11 cellular contexts compared by ENCODE assay signal in genomic region chr11:18720086-18720810, GRCh38. TPM values are rescaled to one million over a fixed set of nuclear protein-coding genes. Genes with fewer than 3 reads are reported as not detected.
A peak's percentile ranks its signal among the peaks of the same experiment; 100 is the strongest.
DNase-seq lines count a peak whose midpoint lies in the region; ATAC-seq lines count a peak whose summit lies in the region.
"Had no signal": no experiment of that assay in that cellular context is flagged by ENCODE, and none has a peak within 500 bp of the region (broad histone marks: within the 10 kb centered on the region; RNA-seq: fewer than 3 reads in every experiment).

No MANE protein-coding gene starts in this region.

- no peaks in the 10 kb centered on the region for H3K9me3 Mint-ChIP-seq in activated T-cell treated with anti-CD3 and anti-CD28 coated beads, Interleukin-2, amount 50 U/mL, for 24 hours
- no peaks in the 10 kb centered on the region for H3K9me3 Mint-ChIP-seq in activated CD8-positive, alpha-beta T cell treated with anti-CD3 and anti-CD28 coated beads, Interleukin-2, amount 10 ng/mL, durations not matched to agents 7 days and 5 days (ENCODE audit: insufficient read depth)
- H3K9me3 Mint-ChIP-seq in stimulated activated naive CD8-positive, alpha-beta T cell treated with anti-CD3 and anti-CD28 coated beads, Interleukin-15, amount 100 ng/mL, for 72 hours: no peaks in the 10 kb centered on the region
- H3K9me3 Mint-ChIP-seq: stimulated activated naive B cell treated with anti-CD40 and anti-IgM and Interleukin-4, amounts not matched to agents 10 μg/mL and 1 μg/mL and 100 μg/mL, for 72 hours had no signal

- POLR2A ChIA-PET in activated CD8-positive, alpha-beta T cell treated with anti-CD3 and anti-CD28 coated beads, Interleukin-2, amount 10 ng/mL, durations not matched to agents 7 days and 5 days (lab: Charles Lee): no interaction called here

- no peak overlapping the region for H3K9ac ChIP-seq in iPS-15b (ENCODE audit: low read depth, low read length)

- H3K4me3 Mint-ChIP-seq in activated T-cell treated with anti-CD3 and anti-CD28 coated beads, Interleukin-2, amount 50 U/mL, for 24 hours: peak overlapping the region; percentile 83
- peak overlapping the region; percentile 79 for H3K4me3 Mint-ChIP-seq in activated CD8-positive, alpha-beta T cell treated with anti-CD3 and anti-CD28 coated beads, Interleukin-2, amount 10 ng/mL, durations not matched to agents 7 days and 5 days
- H3K4me3 Mint-ChIP-seq in stimulated activated naive CD8-positive, alpha-beta T cell treated with anti-CD3 and anti-CD28 coated beads, Interleukin-15, amount 100 ng/mL, for 72 hours: peak overlapping the region; percentile 56 to 95

- H3K27ac Mint-ChIP-seq in activated T-cell treated with anti-CD3 and anti-CD28 coated beads, Interleukin-2, amount 50 U/mL, for 24 hours: no peak overlapping the region
- no peak overlapping the region for H3K27ac Mint-ChIP-seq in activated CD8-positive, alpha-beta T cell treated with anti-CD3 and anti-CD28 coated beads, Interleukin-2, amount 10 ng/mL, durations not matched to agents 7 days and 5 days
- H3K27ac Mint-ChIP-seq in stimulated activated naive CD8-positive, alpha-beta T cell treated with anti-CD3 and anti-CD28 coated beads, Interleukin-15, amount 100 ng/mL, for 72 hours: no peak overlapping the region
- H3K27ac Mint-ChIP-seq: stimulated activated naive B cell treated with anti-CD40 and anti-IgM and Interleukin-4, amounts not matched to agents 10 μg/mL and 1 μg/mL and 100 μg/mL, for 72 hours had no signal

- H3K9me3 ChIP-seq in iPS-15b (ENCODE audit: control insufficient read depth, insufficient read depth, low read length): no peaks in the 10 kb centered on the region
- H3K9me3 ChIP-seq: colonic mucosa, mucosa of descending colon had no signal

- no peak for ATAC-seq in activated CD8-positive, alpha-beta T cell treated with anti-CD3 and anti-CD28 coated beads, Interleukin-2, amount 10 ng/mL, durations not matched to agents 7 days and 5 days
- no peak for ATAC-seq in stimulated activated naive CD8-positive, alpha-beta T cell treated with anti-CD3 and anti-CD28 coated beads, Interleukin-15, amount 100 ng/mL, for 72 hours

- CTCF ChIA-PET in activated CD8-positive, alpha-beta T cell treated with anti-CD3 and anti-CD28 coated beads, Interleukin-2, amount 10 ng/mL, durations not matched to agents 7 days and 5 days (lab: Charles Lee): interaction anchor here (0.9 to 2.9 kb wide), 6 partner anchors 11 to 476 kb away, joined by 3 to 21 read pairs (median 4); no protein-coding TSS in a partner anchor

- H3K36me3 ChIP-seq in iPS-15b (ENCODE audit: control insufficient read depth, insufficient read depth, low read length): no peaks in the 10 kb centered on the region
- H3K36me3 ChIP-seq: colonic mucosa had no signal

- H3K27me3 Mint-ChIP-seq in activated T-cell treated with anti-CD3 and anti-CD28 coated beads, Interleukin-2, amount 50 U/mL, for 24 hours: no peaks in the 10 kb centered on the region
- peaks cover 16% of the 10 kb centered on the region for H3K27me3 Mint-ChIP-seq in activated CD8-positive, alpha-beta T cell treated with anti-CD3 and anti-CD28 coated beads, Interleukin-2, amount 10 ng/mL, durations not matched to agents 7 days and 5 days (ENCODE audit: low read depth)
- H3K27me3 Mint-ChIP-seq in stimulated activated naive CD8-positive, alpha-beta T cell treated with anti-CD3 and anti-CD28 coated beads, Interleukin-15, amount 100 ng/mL, for 72 hours: peaks cover 7% of the 10 kb centered on the region

- no peaks in the 10 kb centered on the region for H3K36me3 Mint-ChIP-seq in activated T-cell treated with anti-CD3 and anti-CD28 coated beads, Interleukin-2, amount 50 U/mL, for 24 hours (ENCODE audit: low read depth)
- no peaks in the 10 kb centered on the region for H3K36me3 Mint-ChIP-seq in activated CD8-positive, alpha-beta T cell treated with anti-CD3 and anti-CD28 coated beads, Interleukin-2, amount 10 ng/mL, durations not matched to agents 7 days and 5 days (ENCODE audit: low read depth)
- H3K36me3 Mint-ChIP-seq: stimulated activated naive B cell treated with anti-CD40 and anti-IgM and Interleukin-4, amounts not matched to agents 10 μg/mL and 1 μg/mL and 100 μg/mL, for 72 hours had no signal

- peak overlapping the region; percentile 83 for H3K4me3 ChIP-seq in iPS-15b (ENCODE audit: low read depth, low read length)
- H3K4me3 ChIP-seq: mucosa of descending colon had no signal

- no peak for DNase-seq in activated T-cell treated with anti-CD3 and anti-CD28 coated beads, Interleukin-2, amount 50 U/mL, for 24 hours
- no peak for DNase-seq in activated T-cell treated with anti-CD3 and anti-CD28 coated beads, Interleukin-2, amount 50 U/mL, for 1 hour
- no peak for DNase-seq in activated CD8-positive, alpha-beta T cell treated with anti-CD3 and anti-CD28 coated beads, Interleukin-2, amount 10 ng/mL, durations not matched to agents 7 days and 5 days
- no peak for DNase-seq in stimulated activated naive CD8-positive, alpha-beta T cell treated with anti-CD3 and anti-CD28 coated beads, Interleukin-15, amount 100 ng/mL, for 72 hours
- DNase-seq in HuH-7.5 (ENCODE audit: low spot score) (no peak), NCI-H1436 treated with DMSO at 0.1 percent for 48 hours (lab: John Stamatoyannopoulos, UW) (no peak), NK-92 (lab: John Stamatoyannopoulos, UW; ENCODE audit: unreplicated experiment) (no peak)

- peaks cover 14% of the 10 kb centered on the region for H3K4me1 Mint-ChIP-seq in activated T-cell treated with anti-CD3 and anti-CD28 coated beads, Interleukin-2, amount 50 U/mL, for 24 hours (ENCODE audit: low read depth)
- peaks cover 12% of the 10 kb centered on the region for H3K4me1 Mint-ChIP-seq in activated CD8-positive, alpha-beta T cell treated with anti-CD3 and anti-CD28 coated beads, Interleukin-2, amount 10 ng/mL, durations not matched to agents 7 days and 5 days (ENCODE audit: low read depth)
- H3K4me1 Mint-ChIP-seq in stimulated activated naive CD8-positive, alpha-beta T cell treated with anti-CD3 and anti-CD28 coated beads, Interleukin-15, amount 100 ng/mL, for 72 hours: peaks cover 26% of the 10 kb centered on the region

- H3K27me3 ChIP-seq in iPS-15b (ENCODE audit: control insufficient read depth, insufficient read depth, low read length): peaks cover 22% of the 10 kb centered on the region
- H3K27me3 ChIP-seq: colonic mucosa had no signal

- H3K4me1 ChIP-seq in iPS-15b (ENCODE audit: control insufficient read depth, insufficient read depth, low read length): peaks cover 6% of the 10 kb centered on the region
- H3K4me1 ChIP-seq: colonic mucosa had no signal

RNA-seq across cellular contexts. Expression of gene IGSF22, which starts 5.7 kb away (rescaled TPM):
- total RNA-seq in activated CD8-positive, alpha-beta T cell treated with anti-CD3 and anti-CD28 coated beads, Interleukin-2, amount 10 ng/mL, durations not matched to agents 7 days and 5 days: not detected

RNA-seq across cellular contexts. Expression of gene TMEM86A, which starts 21.7 kb away (rescaled TPM):
- total RNA-seq in activated CD8-positive, alpha-beta T cell treated with anti-CD3 and anti-CD28 coated beads, Interleukin-2, amount 10 ng/mL, durations not matched to agents 7 days and 5 days: under 1 TPM; 0.26 to 0.52 TPM
